In the genomic region with DNA sequence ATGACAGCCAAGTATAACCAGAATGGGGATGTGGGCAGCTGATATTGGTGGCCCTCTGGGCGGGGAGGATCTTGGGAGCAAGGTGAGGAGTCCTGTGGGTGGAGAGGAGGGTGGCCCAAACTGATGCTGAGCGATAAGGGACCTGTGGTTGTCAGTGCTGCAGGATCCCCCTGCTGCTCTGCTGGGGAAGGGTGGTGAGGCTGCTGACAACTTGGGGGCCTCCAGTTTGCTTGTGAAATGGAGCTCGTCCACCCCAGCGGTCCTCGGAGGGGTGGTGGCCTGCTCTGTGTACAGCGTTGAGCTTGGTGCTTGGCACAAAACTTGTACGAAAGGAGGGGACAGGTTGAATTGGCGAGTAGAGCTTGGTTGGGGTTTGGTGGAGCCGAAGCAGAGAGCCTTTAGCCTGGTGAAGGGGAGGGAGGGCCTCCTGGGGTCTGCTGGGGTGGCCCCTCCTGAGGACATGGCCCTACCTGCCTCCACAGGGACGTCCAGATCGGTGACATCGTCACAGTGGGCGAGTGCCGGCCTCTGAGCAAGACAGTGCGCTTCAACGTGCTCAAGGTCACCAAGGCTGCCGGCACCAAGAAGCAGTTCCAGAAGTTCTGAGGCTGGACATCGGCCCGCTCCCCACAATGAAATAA, we compare ENCODE assay signal across 8 cellular contexts. TPM values are rescaled to one million over a fixed set of nuclear protein-coding genes. Genes with fewer than 3 reads are reported as not detected.
A peak's percentile ranks its signal among the peaks of the same experiment; 100 is the strongest.
DNase-seq lines count a peak whose midpoint lies in the region; ATAC-seq, FAIRE-seq and TF ChIP-seq lines count a peak whose summit lies in the region.

No MANE protein-coding gene starts in this region.

- H3F3A ChIP-seq in neural cell (ENCODE audit: insufficient read depth, low read length, poor library complexity, severe bottlenecking): no peaks in the 10 kb centered on the region

- no peak for TF ChIP-seq EP300 in K562 (IDR thresholded peaks at IDR 0.05; ENCODE audit: low read length)
- no peak for TF ChIP-seq EP300 in neural cell (conservative IDR thresholded peaks at IDR 0.05; ENCODE audit: poor library complexity, severe bottlenecking)

- no peak for TF ChIP-seq CTCF in CD8-positive, alpha-beta T cell (IDR thresholded peaks at IDR 0.05)
- no peak for TF ChIP-seq CTCF in K562 (IDR thresholded peaks at IDR 0.05 in 2 of 3, conservative IDR thresholded peaks at IDR 0.05 in 1 of 3; ENCODE audit: insufficient read depth in 2 of 3, low read depth in 1 of 3, low read length in 3 of 3)
- TF ChIP-seq CTCF in neural cell (IDR thresholded peaks at IDR 0.05; ENCODE audit: poor library complexity, severe bottlenecking): no peak

- no peak for FAIRE-seq in K562 (lab: Jason Lieb, UNC)

- in situ Hi-C loops in K562 (cut with MboI): loop anchor here (10.0 kb wide), 1 partner anchor 376 kb away; the partner anchor contains the start of genes AKT1S1 and TBC1D17

- peaks cover 57% of the 10 kb centered on the region for H3K4me1 Mint-ChIP-seq in CD8-positive, alpha-beta T cell (ENCODE audit: low read depth)

- no peaks in the 10 kb centered on the region for H3K9me2 ChIP-seq in neural cell (ENCODE audit: insufficient read depth, low read length)

- H3K36me3 Mint-ChIP-seq in CD8-positive, alpha-beta T cell: peaks cover 46% of the 10 kb centered on the region

- POLR2A ChIA-PET in CD8-positive, alpha-beta T cell (lab: Charles Lee): interaction anchor here (0.7 to 2.3 kb wide), 12 partner anchors 26 to 177 kb away, joined by 3 to 16 read pairs (median 4); partner anchors contain the start of genes FLT3LG, PIH1D1 and PRMT1
- POLR2A ChIA-PET in K562 (lab: Yijun Ruan, JAX): interaction anchor here (0.6 to 2.3 kb wide), 4 partner anchors 34 to 176 kb away, joined by 3 to 7 read pairs (median 4); no protein-coding TSS in a partner anchor

- CTCF ChIA-PET in CD8-positive, alpha-beta T cell (lab: Charles Lee): interaction anchor here (0.7 to 5.2 kb wide), 6 partner anchors 9 to 71 kb away, joined by 3 to 27 read pairs (median 4); no protein-coding TSS in a partner anchor
- CTCF ChIA-PET in K562 (lab: Yijun Ruan, JAX; ENCODE audit: low intra/inter-chr PET ratio): no interaction called here

- peak overlapping the region; percentile 98 for H3K27ac Mint-ChIP-seq in CD8-positive, alpha-beta T cell

- no peaks in the 10 kb centered on the region for H3K27me3 Mint-ChIP-seq in CD8-positive, alpha-beta T cell (ENCODE audit: low read depth)

- H3K4me2 ChIP-seq in K562 (ENCODE audit: insufficient read depth, low read length) (peak overlapping the region; percentile 97), neural cell (ENCODE audit: low read length) (no peak overlapping the region)

- no peak overlapping the region for H2AFZ ChIP-seq in K562 (ENCODE audit: low read depth, low read length)
- no peak overlapping the region for H2AFZ ChIP-seq in neural cell (ENCODE audit: low read depth, low read length)

- no peaks in the 10 kb centered on the region for H3K27me3 ChIP-seq in CD8-positive, alpha-beta T cell (ENCODE audit: insufficient read depth, low read length)
- H3K27me3 ChIP-seq in K562 (ENCODE audit: control insufficient read depth in 2 of 2, insufficient read depth in 2 of 2, low read length in 2 of 2): no peaks in the 10 kb centered on the region
- H3K27me3 ChIP-seq in neural cell (ENCODE audit: insufficient read depth, low read depth, low read length): no peaks in the 10 kb centered on the region

- no peaks in the 10 kb centered on the region for H3K9me3 ChIP-seq in CD8-positive, alpha-beta T cell (ENCODE audit: low read length)
- no peaks in the 10 kb centered on the region for H3K9me3 ChIP-seq in K562 (replicated peaks; ENCODE audit: control insufficient read depth, insufficient read depth, low read depth, low read length)
- no peaks in the 10 kb centered on the region for H3K9me3 ChIP-seq in neural cell (ENCODE audit: low read length)

- peak; percentile 5; the same call in 1 of the 2 replicates for TF ChIP-seq POLR2A in K562 (conservative IDR thresholded peaks at IDR 0.05)

- H4K20me1 ChIP-seq in K562 (replicated peaks; ENCODE audit: control insufficient read depth, insufficient read depth, low read length) (peaks cover 32% of the 10 kb centered on the region), neural cell (ENCODE audit: insufficient read depth) (no peaks in the 10 kb centered on the region)

- peak overlapping the region; percentile 95 for H3K27ac ChIP-seq in CD8-positive, alpha-beta T cell (ENCODE audit: low read depth, low read length)
- H3K27ac ChIP-seq in K562 (ENCODE audit: extremely low read depth, low read depth, low read length): peak overlapping the region; percentile 27; the same call in 1 of the 3 replicates
- no peak overlapping the region for H3K27ac ChIP-seq in neural cell (ENCODE audit: low read length)

- H3K4me3 Mint-ChIP-seq in CD8-positive, alpha-beta T cell: peak overlapping the region; percentile 100

- peak overlapping the region; percentile 95 for H3K4me3 ChIP-seq in CD8-positive, alpha-beta T cell (ENCODE audit: low read depth, low read length)
- H3K4me3 ChIP-seq in K562 (peak overlapping the region; percentile 89; the same call in 1 of the 2 replicates), neural cell (ENCODE audit: low read length) (peak overlapping the region; percentile 91)

- BruUV-seq in K562 (replicated peaks; lab: Mats Ljungman, UMichigan): no TSS peak

- 51% methylated on average over 18 of the region's 19 CpGs for WGBS in K562 (ENCODE audit: insufficient coverage, low coverage, missing lambda C conversion rate)

- H3K9ac ChIP-seq in K562 (ENCODE audit: insufficient read depth in 1 of 2, low read depth in 2 of 2, low read length in 2 of 2) (peak overlapping the region; percentile 91 to 99), neural cell (ENCODE audit: low read length) (peak overlapping the region; percentile 38)

- H3K36me3 ChIP-seq in CD8-positive, alpha-beta T cell (ENCODE audit: insufficient read depth, low read length): peaks cover 28% of the 10 kb centered on the region
- peaks cover 38% of the 10 kb centered on the region for H3K36me3 ChIP-seq in K562 (ENCODE audit: control insufficient read depth, insufficient read depth, low read length)
- peaks cover 10% of the 10 kb centered on the region for H3K36me3 ChIP-seq in neural cell (ENCODE audit: insufficient read depth, low read length)

- H3K4me1 ChIP-seq in CD8-positive, alpha-beta T cell (ENCODE audit: insufficient read depth, low read length): peaks cover 53% of the 10 kb centered on the region
- peaks cover 35 to 46% of the 10 kb centered on the region in 2 experiments; a peak in 4 of 5 replicates for H3K4me1 ChIP-seq in K562 (replicated peaks in 1 of 2; ENCODE audit: control insufficient read depth in 2 of 2, insufficient read depth in 2 of 2, low read length in 2 of 2)

- H3K9me3 Mint-ChIP-seq in CD8-positive, alpha-beta T cell: no peaks in the 10 kb centered on the region

- peaks cover 7% of the 10 kb centered on the region for H3K9me1 ChIP-seq in K562 (ENCODE audit: control insufficient read depth, insufficient read depth, low read length)

- ATAC-seq in CD8-positive, alpha-beta T cell: no peak
- ATAC-seq in K562 (no peak), HG03457 (IDR thresholded peaks at IDR 0.05; ENCODE audit: unreplicated experiment) (no peak)

- intact Hi-C loops in CD8-positive, alpha-beta T cell (cut with DNase I, micrococcal nuclease): no loop called here
- intact Hi-C loops in K562 (cut with micrococcal nuclease): no loop called here

- H3K79me2 ChIP-seq in K562 (ENCODE audit: control insufficient read depth, insufficient read depth, low read length) (peaks cover 35% of the 10 kb centered on the region), neural cell (replicated peaks; ENCODE audit: insufficient read depth, low read length) (peaks cover 20% of the 10 kb centered on the region)

- DNase-seq in CD8-positive, alpha-beta T cell: peak in 3 of 7 experiments; percentile 34 to 43 (median 39)
- peak; percentile 28 for DNase-seq in NAMALWA (ENCODE audit: low spot score)
- DNase-seq in K562 (ENCODE audit: extremely low read depth in 1 of 4, low spot score in 3 of 4): peak in 2 of 4 experiments; percentile 35 to 45
- no peak for DNase-seq in epidermal melanocyte (ENCODE audit: insufficient read length, low spot score)
- DNase-seq in NCI-H1092 treated with DMSO at 0.1 percent for 48 hours (lab: John Stamatoyannopoulos, UW): no peak
- DNase-seq in activated gamma-delta T cell treated with Interleukin-2 at 50 U/mL for 16 hours: no peak

- TF ChIP-seq RAD21 in K562 (CRISPR knock-in tag; conservative IDR thresholded peaks at IDR 0.05 in 1 of 2, IDR thresholded peaks at IDR 0.05 in 1 of 2) (no peak), neural cell (conservative IDR thresholded peaks at IDR 0.05) (no peak)

RNA-seq across cellular contexts. Expression of gene RPS11, which starts 2.9 kb away (rescaled TPM):
- 1,000 to 10,000 TPM; 3,746 to 3,873 TPM for total RNA-seq in CD8-positive, alpha-beta T cell
- total RNA-seq in K562 (2011; cell fraction: chromatin; rRNA removed; ENCODE audit: low replicate concordance): 240 and 424 TPM in 2 replicates
- total RNA-seq in K562 (2011; cell fraction: nucleolus; rRNA removed): 713 and 872 TPM in 2 replicates
- total RNA-seq in K562 (2011; cell fraction: nucleoplasm; rRNA removed): 819 and 1,369 TPM in 2 replicates
- total RNA-seq in K562 (2014; rRNA removed) (4,429 and 4,457 TPM in 2 replicates), K562 (2014; rRNA removed; fragmentation: Illumina TruSeq; extraction: Trizol) (3,727 and 4,095 TPM in 2 replicates), K562 (2015; rRNA removed; fragmentation: Illumina TruSeq; extraction: Trizol) (4,584 and 4,811 TPM in 2 replicates), K562 (2021) (2,569 and 2,586 TPM in 2 replicates)
- polyA plus RNA-seq in K562 (2011; rRNA removed) (3,634 and 4,412 TPM in 2 replicates), K562 (2014; fragmentation: Illumina TruSeq; extraction: Trizol) (9,049 and 9,152 TPM in 2 replicates), K562 (2014; fragmentation: Nextera tagmentation; extraction: Ambion mirVana) (1,000 to 10,000 TPM; 3,635 to 4,338 TPM), K562 (2014; rRNA removed) (4,533 and 5,388 TPM in 2 replicates), neural cell (4,020 and 4,439 TPM in 2 replicates)
- 6,629 and 8,365 TPM in 2 replicates for polyA plus RNA-seq in K562 (2011; cell fraction: cytosol; rRNA removed)
- polyA plus RNA-seq in K562 (2011; cell fraction: nucleus; rRNA removed): 1,560 and 2,176 TPM in 2 replicates
- polyA plus RNA-seq in K562 (2012): 4,370 and 4,381 TPM in 2 replicates
- 1,200 and 1,243 TPM in 2 replicates for polyA minus RNA-seq in K562 (2011; rRNA and poly(A)+ RNA removed)
- polyA minus RNA-seq in K562 (2011; cell fraction: cytosol; rRNA and poly(A)+ RNA removed): 776 and 786 TPM in 2 replicates
- polyA minus RNA-seq in K562 (2011; cell fraction: nucleus; rRNA and poly(A)+ RNA removed): 241 and 515 TPM in 2 replicates
- polyA minus RNA-seq in neural cell: 1,703 and 1,963 TPM in 2 replicates

RNA-seq across cellular contexts. Expression of gene RPL13A, which starts 11.7 kb away (rescaled TPM):
- total RNA-seq in CD8-positive, alpha-beta T cell: 1,000 to 10,000 TPM; 5,165 to 5,323 TPM
- total RNA-seq in K562 (2011; cell fraction: chromatin; rRNA removed; ENCODE audit: low replicate concordance): 424 and 920 TPM in 2 replicates
- 1,992 and 2,335 TPM in 2 replicates for total RNA-seq in K562 (2011; cell fraction: nucleolus; rRNA removed)
- 1,435 and 2,039 TPM in 2 replicates for total RNA-seq in K562 (2011; cell fraction: nucleoplasm; rRNA removed)
- 4,435 and 4,908 TPM in 2 replicates for total RNA-seq in K562 (2014; rRNA removed)
- total RNA-seq in K562 (2014; rRNA removed; fragmentation: Illumina TruSeq; extraction: Trizol): 1,693 and 1,744 TPM in 2 replicates
- total RNA-seq in K562 (2015; rRNA removed; fragmentation: Illumina TruSeq; extraction: Trizol): 2,336 and 2,363 TPM in 2 replicates
- total RNA-seq in K562 (2021): 3,484 and 3,598 TPM in 2 replicates
- polyA plus RNA-seq in K562 (2011; rRNA removed): 3,377 and 4,740 TPM in 2 replicates
- polyA plus RNA-seq in K562 (2011; cell fraction: cytosol; rRNA removed): 4,156 and 5,491 TPM in 2 replicates
- polyA plus RNA-seq in K562 (2011; cell fraction: nucleus; rRNA removed): 2,583 and 2,819 TPM in 2 replicates
- polyA plus RNA-seq in K562 (2012): 5,015 and 6,183 TPM in 2 replicates
- 2,949 and 2,951 TPM in 2 replicates for polyA plus RNA-seq in K562 (2014; fragmentation: Illumina TruSeq; extraction: Trizol)
- polyA plus RNA-seq in K562 (2014; fragmentation: Nextera tagmentation; extraction: Ambion mirVana): 1,000 to 10,000 TPM; 2,516 to 2,665 TPM
- 5,374 and 5,482 TPM in 2 replicates for polyA plus RNA-seq in K562 (2014; rRNA removed)
- polyA minus RNA-seq in K562 (2011; rRNA and poly(A)+ RNA removed): 823 and 942 TPM in 2 replicates
- polyA minus RNA-seq in K562 (2011; cell fraction: cytosol; rRNA and poly(A)+ RNA removed): 967 and 1,445 TPM in 2 replicates
- polyA minus RNA-seq in K562 (2011; cell fraction: nucleus; rRNA and poly(A)+ RNA removed): 1,358 and 2,443 TPM in 2 replicates
- 2,313 and 2,518 TPM in 2 replicates for polyA plus RNA-seq in neural cell
- 1,063 and 1,310 TPM in 2 replicates for polyA minus RNA-seq in neural cell

RNA-seq across cellular contexts. Expression of gene FCGRT, which starts 13.3 kb away (rescaled TPM):
- 10 to 100 TPM; 20.1 to 25.5 TPM for total RNA-seq in CD8-positive, alpha-beta T cell
- total RNA-seq in K562 (2011; cell fraction: chromatin; rRNA removed; ENCODE audit: low replicate concordance): 2.5 and 8.7 TPM in 2 replicates
- total RNA-seq in K562 (2011; cell fraction: nucleolus; rRNA removed): 5.9 and 8.0 TPM in 2 replicates
- total RNA-seq in K562 (2011; cell fraction: nucleoplasm; rRNA removed): 4.7 and 6.6 TPM in 2 replicates
- total RNA-seq in K562 (2014; rRNA removed): 0.77 and 2.8 TPM in 2 replicates
- 0.38 and 1.1 TPM in 2 replicates for total RNA-seq in K562 (2014; rRNA removed; fragmentation: Illumina TruSeq; extraction: Trizol)
- 1.2 and 1.7 TPM in 2 replicates for total RNA-seq in K562 (2015; rRNA removed; fragmentation: Illumina TruSeq; extraction: Trizol)
- total RNA-seq in K562 (2021): 2.2 and 4.0 TPM in 2 replicates
- 1.0 and 8.6 TPM in 2 replicates for polyA plus RNA-seq in K562 (2011; rRNA removed)
- 2.7 and 9.7 TPM in 2 replicates for polyA plus RNA-seq in K562 (2011; cell fraction: cytosol; rRNA removed)
- 3.4 and 18.3 TPM in 2 replicates for polyA plus RNA-seq in K562 (2011; cell fraction: nucleus; rRNA removed)
- 3.5 and 7.8 TPM in 2 replicates for polyA plus RNA-seq in K562 (2012)
- polyA plus RNA-seq in K562 (2014; fragmentation: Illumina TruSeq; extraction: Trizol): 1.4 and 1.6 TPM in 2 replicates
- polyA plus RNA-seq in K562 (2014; fragmentation: Nextera tagmentation; extraction: Ambion mirVana): under 1 TPM; 0.11 to 0.18 TPM
- 1.8 and 2.2 TPM in 2 replicates for polyA plus RNA-seq in K562 (2014; rRNA removed)
- 0.56 and 3.3 TPM in 2 replicates for polyA minus RNA-seq in K562 (2011; rRNA and poly(A)+ RNA removed)
- polyA minus RNA-seq in K562 (2011; cell fraction: cytosol; rRNA and poly(A)+ RNA removed): 1.4 and 10.9 TPM in 2 replicates
- polyA minus RNA-seq in K562 (2011; cell fraction: nucleus; rRNA and poly(A)+ RNA removed): 0.40 and 2.1 TPM in 2 replicates
- 1.7 TPM in 1 of 2 replicates, not detected in the other for polyA plus RNA-seq in neural cell
- not detected in 2 replicates for polyA minus RNA-seq in neural cell

RNA-seq across cellular contexts. Expression of gene FLT3LG, which starts 25.1 kb away (rescaled TPM):
- total RNA-seq in CD8-positive, alpha-beta T cell: 100 to 1,000 TPM; 246 to 259 TPM
- total RNA-seq in K562 (2011; cell fraction: chromatin; rRNA removed; ENCODE audit: low replicate concordance): 5.7 and 5.8 TPM in 2 replicates
- total RNA-seq in K562 (2011; cell fraction: nucleolus; rRNA removed): 3.2 and 4.3 TPM in 2 replicates
- 5.0 and 5.5 TPM in 2 replicates for total RNA-seq in K562 (2011; cell fraction: nucleoplasm; rRNA removed)
- total RNA-seq in K562 (2014; rRNA removed) (0.86 and 2.2 TPM in 2 replicates), K562 (2014; rRNA removed; fragmentation: Illumina TruSeq; extraction: Trizol) (0.35 and 1.1 TPM in 2 replicates), K562 (2015; rRNA removed; fragmentation: Illumina TruSeq; extraction: Trizol) (1.1 and 1.5 TPM in 2 replicates), K562 (2021) (5.0 and 6.4 TPM in 2 replicates)
- polyA plus RNA-seq in K562 (2011; rRNA removed) (1.2 and 2.5 TPM in 2 replicates), K562 (2014; fragmentation: Illumina TruSeq; extraction: Trizol) (1.4 and 3.4 TPM in 2 replicates), K562 (2014; fragmentation: Nextera tagmentation; extraction: Ambion mirVana) (under 1 TPM; 0.31 to 0.49 TPM), K562 (2014; rRNA removed) (2.8 and 4.2 TPM in 2 replicates), neural cell (not detected in 2 replicates)
- 1.7 and 5.8 TPM in 2 replicates for polyA plus RNA-seq in K562 (2011; cell fraction: cytosol; rRNA removed)
- 2.3 and 4.0 TPM in 2 replicates for polyA plus RNA-seq in K562 (2011; cell fraction: nucleus; rRNA removed)
- 5.5 and 15.1 TPM in 2 replicates for polyA plus RNA-seq in K562 (2012)
- polyA minus RNA-seq in K562 (2011; rRNA and poly(A)+ RNA removed): 0.24 and 0.95 TPM in 2 replicates
- polyA minus RNA-seq in K562 (2011; cell fraction: cytosol; rRNA and poly(A)+ RNA removed): 2.0 TPM in 1 of 2 replicates, not detected in the other
- polyA minus RNA-seq in K562 (2011; cell fraction: nucleus; rRNA and poly(A)+ RNA removed): 0.54 and 1.6 TPM in 2 replicates
- not detected in 2 replicates for polyA minus RNA-seq in neural cell

RNA-seq across cellular contexts. Expression of gene RCN3, which starts 28.7 kb away (rescaled TPM):
- 1 to 10 TPM; 1.3 to 2.4 TPM for total RNA-seq in CD8-positive, alpha-beta T cell
- 2.7 and 4.6 TPM in 2 replicates for total RNA-seq in K562 (2011; cell fraction: chromatin; rRNA removed; ENCODE audit: low replicate concordance)
- total RNA-seq in K562 (2011; cell fraction: nucleolus; rRNA removed): 6.2 and 9.2 TPM in 2 replicates
- total RNA-seq in K562 (2011; cell fraction: nucleoplasm; rRNA removed): 6.4 and 6.9 TPM in 2 replicates
- total RNA-seq in K562 (2014; rRNA removed) (14.1 and 17.7 TPM in 2 replicates), K562 (2014; rRNA removed; fragmentation: Illumina TruSeq; extraction: Trizol) (0.70 and 1.3 TPM in 2 replicates), K562 (2015; rRNA removed; fragmentation: Illumina TruSeq; extraction: Trizol) (2.6 and 3.2 TPM in 2 replicates), K562 (2021) (9.0 TPM in 2 replicates)
- polyA plus RNA-seq in K562 (2011; rRNA removed) (1.6 and 3.3 TPM in 2 replicates), K562 (2014; fragmentation: Illumina TruSeq; extraction: Trizol) (2.0 and 6.4 TPM in 2 replicates), K562 (2014; fragmentation: Nextera tagmentation; extraction: Ambion mirVana) (under 1 TPM; 0.43 to 0.76 TPM), K562 (2014; rRNA removed) (4.9 and 6.8 TPM in 2 replicates), neural cell (not detected in 2 replicates)
- polyA plus RNA-seq in K562 (2011; cell fraction: cytosol; rRNA removed): 4.5 and 6.6 TPM in 2 replicates
- polyA plus RNA-seq in K562 (2011; cell fraction: nucleus; rRNA removed): 5.2 TPM in 2 replicates
- 4.2 and 4.7 TPM in 2 replicates for polyA plus RNA-seq in K562 (2012)
- 0.15 and 0.25 TPM in 2 replicates for polyA minus RNA-seq in K562 (2011; rRNA and poly(A)+ RNA removed)
- polyA minus RNA-seq in K562 (2011; cell fraction: cytosol; rRNA and poly(A)+ RNA removed): 3.2 and 8.5 TPM in 2 replicates
- polyA minus RNA-seq in K562 (2011; cell fraction: nucleus; rRNA and poly(A)+ RNA removed): 1.5 and 2.7 TPM in 2 replicates
- polyA minus RNA-seq in neural cell: not detected in 2 replicates
